In genomic region chr10:95756061-95756751, GRCh38 we compare ENCODE assay signal across 8 cellular contexts. TPM values are rescaled to one million over a fixed set of nuclear protein-coding genes. Genes with fewer than 3 reads are reported as not detected.
DNase-seq lines count a peak whose midpoint lies in the region; FAIRE-seq and TF ChIP-seq lines count a peak whose summit lies in the region.

A gene with protein sequence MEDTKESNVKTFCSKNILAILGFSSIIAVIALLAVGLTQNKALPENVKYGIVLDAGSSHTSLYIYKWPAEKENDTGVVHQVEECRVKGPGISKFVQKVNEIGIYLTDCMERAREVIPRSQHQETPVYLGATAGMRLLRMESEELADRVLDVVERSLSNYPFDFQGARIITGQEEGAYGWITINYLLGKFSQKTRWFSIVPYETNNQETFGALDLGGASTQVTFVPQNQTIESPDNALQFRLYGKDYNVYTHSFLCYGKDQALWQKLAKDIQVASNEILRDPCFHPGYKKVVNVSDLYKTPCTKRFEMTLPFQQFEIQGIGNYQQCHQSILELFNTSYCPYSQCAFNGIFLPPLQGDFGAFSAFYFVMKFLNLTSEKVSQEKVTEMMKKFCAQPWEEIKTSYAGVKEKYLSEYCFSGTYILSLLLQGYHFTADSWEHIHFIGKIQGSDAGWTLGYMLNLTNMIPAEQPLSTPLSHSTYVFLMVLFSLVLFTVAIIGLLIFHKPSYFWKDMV (plus strand): TSS chr10:95756163. CDS start chr10:95756240, 77 bp downstream.

- peaks cover 3% of the 10 kb centered on the region for H3K27me3 ChIP-seq in neuron (ENCODE audit: insufficient read depth, low read length)

- no peak for FAIRE-seq in HTR-8/SVneo (lab: Jason Lieb, UNC)

- peak within 1 kb of the TSS; percentile 31 for H3K4me3 ChIP-seq in neuron (ENCODE audit: low read length)

- no peaks in the 10 kb centered on the region for H3K9me3 ChIP-seq in neuron (ENCODE audit: low read length)

- TF ChIP-seq POLR2A in Raji (IDR thresholded peaks at IDR 0.05; ENCODE audit: insufficient read depth, low read depth, low read length): peak; percentile 47; the same call in 1 of the 2 replicates

- peak within 1 kb of the TSS; percentile 63 for H2AFZ ChIP-seq in neuron (ENCODE audit: low read depth, low read length)

- intact Hi-C loops in T-helper 1 cell treated with Interleukin-12 subunit alpha and Interleukin-12 subunit beta and Interleukin-4 antibody, amounts not matched to agents 30 ng/mL and 1 ng/mL, for 36 hours (cut with micrococcal nuclease): no loop called here

- no peaks in the 10 kb centered on the region for H3K36me3 ChIP-seq in neuron (ENCODE audit: insufficient read depth, low read length)

- no peak for DNase-seq in T-helper 1 cell
- DNase-seq in fibroblast of peridontal ligament (ENCODE audit: extremely low read depth): peak; percentile 35
- no peak for DNase-seq in H4 (ENCODE audit: low spot score)
- DNase-seq in NCI-H1048 (lab: John Stamatoyannopoulos, UW): no peak
- no peak for DNase-seq in HTR-8/SVneo (ENCODE audit: insufficient read length, low spot score)

- peaks cover 13% of the 10 kb centered on the region for H3K4me1 ChIP-seq in neuron (ENCODE audit: insufficient read depth, low read length)

RNA-seq across cellular contexts. Expression of the gene that starts here (rescaled TPM):
- total RNA-seq in T-helper 1 cell treated with Interleukin-12 subunit alpha and Interleukin-12 subunit beta and Interleukin-4 antibody, amounts not matched to agents 30 ng/mL and 1 ng/mL, for 36 hours: 45.4 and 47.1 TPM in 2 replicates
- total RNA-seq in H4 (2014; rRNA removed; shearing (Covaris generic)): 0.12 TPM in 1 of 2 replicates, not detected in the other

Comparison
In these comparisons a context has a peak if more than half of its experiments do, and no peak if none do; other contexts are left out.
1. RNA of the gene that starts here (total RNA-seq): 45.4 to 47.1 TPM in T-helper 1 cell treated with Interleukin-12 subunit alpha and Interleukin-12 subunit beta and Interleukin-4 antibody, amounts not matched to agents 30 ng/mL and 1 ng/mL, for 36 hours; 0.12 TPM in H4; every median in the first group is over 10 times any median in the second.